ENCODE assay signal across 12 cellular contexts in the genomic region with DNA sequence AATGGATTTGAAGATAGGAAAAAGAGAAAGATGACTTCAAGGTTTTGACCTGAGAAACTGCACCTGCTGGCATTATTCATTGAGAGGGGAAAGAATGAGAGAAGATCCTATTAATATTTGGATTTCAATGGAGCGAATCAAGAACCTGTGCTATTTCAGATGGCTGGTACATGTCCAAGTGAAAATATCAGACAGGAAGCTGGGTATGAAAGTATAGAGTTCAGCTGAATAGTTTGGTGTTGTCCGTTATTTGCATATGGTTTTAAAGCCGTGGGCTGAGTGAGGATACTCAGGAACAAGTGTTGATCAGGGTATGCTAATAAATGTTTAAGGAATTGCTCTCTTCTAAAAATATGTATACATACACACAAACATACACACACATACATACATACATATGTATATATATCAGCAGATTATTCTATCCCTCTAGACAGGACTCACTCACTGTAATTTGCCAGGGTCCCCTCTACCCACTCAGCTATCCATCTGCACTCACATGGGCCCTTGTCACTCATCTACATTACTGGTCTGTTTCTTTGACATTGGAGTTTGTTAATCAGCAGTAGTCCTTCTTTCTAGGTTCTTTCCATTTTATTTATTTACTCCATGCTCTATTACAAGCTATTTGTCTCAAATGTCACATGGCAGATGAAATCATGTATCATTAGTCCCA. TPM values are rescaled to one million over a fixed set of nuclear protein-coding genes. Genes with fewer than 3 reads are reported as not detected.
DNase-seq lines count a peak whose midpoint lies in the region; ATAC-seq and TF ChIP-seq lines count a peak whose summit lies in the region.
"Had no signal": no experiment of that assay in that cellular context is flagged by ENCODE, and none has a peak within 500 bp of the region (broad histone marks: within the 10 kb centered on the region; RNA-seq: fewer than 3 reads in every experiment).

No MANE protein-coding gene starts in this region.

- H3K27me3 ChIP-seq in neural progenitor cell (no peaks in the 10 kb centered on the region), A673 (replicated peaks; ENCODE audit: insufficient read depth, low read depth, low read length, poor library complexity) (no peaks in the 10 kb centered on the region)
- H3K27me3 ChIP-seq: thyroid gland had no signal

- peaks cover 41% of the 10 kb centered on the region for H3K4me1 ChIP-seq in neural progenitor cell
- H3K4me1 ChIP-seq in A673 (ENCODE audit: insufficient read depth, low read length, poor library complexity, severe bottlenecking), result peaks cover 14% of the 10 kb centered on the region

- H3K36me3 ChIP-seq in neural progenitor cell (no peaks in the 10 kb centered on the region), A673 (ENCODE audit: insufficient read depth, low read length, poor library complexity, severe bottlenecking) (no peaks in the 10 kb centered on the region)
- H3K36me3 ChIP-seq: thyroid gland had no signal

- peaks cover 4% of the 10 kb centered on the region for H3K27me3 Mint-ChIP-seq in neural progenitor cell (ENCODE audit: insufficient read depth, low read depth)
- H3K27me3 Mint-ChIP-seq: activated T-cell treated with anti-CD3 and anti-CD28 coated beads, Interleukin-2, amount 50 U/mL, for 24 hours had no signal

- TF ChIP-seq CTCF in neural progenitor cell (IDR thresholded peaks at IDR 0.05) (no peak), A673 (conservative IDR thresholded peaks at IDR 0.05; ENCODE audit: low read depth, low read length) (no peak)

- DNase-seq in neural progenitor cell (ENCODE audit: low spot score) (no peak), A673 (ENCODE audit: low spot score) (no peak), ecto neural progenitor cell (ENCODE audit: low spot score) (no peak), MV-4-11 (lab: John Stamatoyannopoulos, UW) (no peak)
- no peak for DNase-seq in activated CD4-positive, alpha-beta T cell treated with anti-CD3 and anti-CD28 coated beads, Interleukin-2, amount 50 U/mL, for 4 hours
- DNase-seq: activated T-cell treated with anti-CD3 and anti-CD28 coated beads, Interleukin-2, amount 50 U/mL, for 24 hours; Caco-2; NCI-H1417; thyroid gland had no signal

- no peaks in the 10 kb centered on the region for H4K20me1 ChIP-seq in neural progenitor cell (ENCODE audit: low read depth)

- H3K9ac ChIP-seq in neural progenitor cell, result no peak overlapping the region

- peaks cover 30% of the 10 kb centered on the region for H3F3A ChIP-seq in neural progenitor cell (ENCODE audit: low read depth)

- no peaks in the 10 kb centered on the region for H3K79me2 ChIP-seq in neural progenitor cell (ENCODE audit: low read depth)

- BruUV-seq in A673 (replicated peaks; lab: Mats Ljungman, UMichigan), result no TSS peak

- no peak overlapping the region for H3K27ac ChIP-seq in neural progenitor cell
- no peak overlapping the region for H3K27ac ChIP-seq in A673 (ENCODE audit: low read depth, low read length, poor library complexity, severe bottlenecking)
- H3K27ac ChIP-seq: thyroid gland had no signal

- H3K4me2 ChIP-seq in neural progenitor cell, result no peak overlapping the region

- peaks cover 3% of the 10 kb centered on the region for H3K36me3 Mint-ChIP-seq in neural progenitor cell

- POLR2A ChIA-PET in A673 (lab: Charles Lee; ENCODE audit: low non-redundant PET), result no interaction called here

- no peak overlapping the region for H2AFZ ChIP-seq in neural progenitor cell (replicated peaks)

- peaks cover 53% of the 10 kb centered on the region for H3K4me1 Mint-ChIP-seq in neural progenitor cell

- peak overlapping the region; percentile 39 for H3K27ac Mint-ChIP-seq in neural progenitor cell
- H3K27ac Mint-ChIP-seq: activated T-cell treated with anti-CD3 and anti-CD28 coated beads, Interleukin-2, amount 50 U/mL, for 24 hours had no signal

- intact Hi-C loops in A673 (cut with micrococcal nuclease; ENCODE audit: unreplicated experiment), result no loop called here

- H3K9me3 ChIP-seq in neural progenitor cell (ENCODE audit: low read depth) (no peaks in the 10 kb centered on the region), A673 (ENCODE audit: low read depth, low read length, poor library complexity, severe bottlenecking) (no peaks in the 10 kb centered on the region)
- H3K9me3 ChIP-seq: Caco-2, thyroid gland had no signal

- no peak overlapping the region for H3K4me3 Mint-ChIP-seq in neural progenitor cell
- H3K4me3 Mint-ChIP-seq: activated T-cell treated with anti-CD3 and anti-CD28 coated beads, Interleukin-2, amount 50 U/mL, for 24 hours had no signal

- H3K4me3 ChIP-seq in neural progenitor cell, result no peak overlapping the region
- H3K4me3 ChIP-seq in A673 (ENCODE audit: low read depth, low read length, poor library complexity, severe bottlenecking), result no peak overlapping the region
- H3K4me3 ChIP-seq: thyroid gland had no signal

- H3K9me3 Mint-ChIP-seq in neural progenitor cell, result peaks cover 6% of the 10 kb centered on the region
- H3K9me3 Mint-ChIP-seq: activated T-cell treated with anti-CD3 and anti-CD28 coated beads, Interleukin-2, amount 50 U/mL, for 24 hours had no signal

- CTCF ChIA-PET in A673 (lab: Charles Lee), result no interaction called here

- ATAC-seq in GM19035 (IDR thresholded peaks at IDR 0.05; ENCODE audit: unreplicated experiment) (peak; percentile 94), GM21825 (IDR thresholded peaks at IDR 0.05; ENCODE audit: unreplicated experiment) (peak; percentile 99), HG03139 (IDR thresholded peaks at IDR 0.05; ENCODE audit: unreplicated experiment) (peak; percentile 94)

RNA-seq across cellular contexts. Expression of gene IKZF2, which starts 33.9 kb away (rescaled TPM):
- total RNA-seq in neural progenitor cell (ENCODE audit: low replicate concordance), result 29.3 and 29.7 TPM in 2 replicates
- total RNA-seq in A673 (2021), result 68.6 and 69.5 TPM in 2 replicates
